Comparison of ENCODE assay signal across 8 cellular contexts in the genomic region with DNA sequence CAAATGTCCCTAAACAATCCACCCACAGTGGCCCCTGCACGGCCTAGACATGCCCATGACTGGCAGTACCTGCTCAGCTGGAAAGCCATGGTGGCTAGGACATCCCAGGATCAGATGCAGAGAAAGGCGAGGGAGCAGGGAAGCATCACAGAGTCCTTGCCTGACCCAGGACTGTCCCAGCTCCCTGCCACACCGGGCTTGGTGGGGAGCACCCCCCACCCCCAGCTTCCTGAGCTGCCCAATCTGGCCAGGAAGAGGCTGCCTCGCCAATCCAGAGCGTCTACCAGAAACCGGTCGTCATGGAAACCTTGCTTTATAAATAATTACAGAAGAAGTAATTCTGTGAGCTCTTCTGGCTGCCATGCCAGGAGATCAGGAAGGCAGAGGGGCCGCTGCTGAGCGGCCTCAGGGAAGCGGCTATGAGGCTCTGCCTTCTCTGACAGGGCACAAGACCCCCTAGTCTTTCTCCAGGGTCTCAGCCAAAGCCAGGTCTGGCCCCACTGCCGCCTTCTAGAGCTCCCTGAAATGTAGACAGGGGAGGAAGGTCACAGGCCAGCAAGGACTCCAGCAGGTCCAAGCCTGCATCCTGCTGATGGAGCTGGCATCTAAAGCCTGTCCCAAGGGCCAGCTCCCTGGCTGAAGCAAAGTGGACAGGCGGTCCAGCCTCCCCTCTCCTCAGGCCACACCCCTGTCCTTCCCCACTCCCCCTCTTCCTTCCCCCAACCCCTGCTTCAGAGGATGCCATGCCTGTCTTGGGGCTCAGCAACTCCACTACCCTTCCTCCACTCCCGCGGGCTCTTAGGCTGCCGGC. TPM values are rescaled to one million over a fixed set of nuclear protein-coding genes. Genes with fewer than 3 reads are reported as not detected.
DNase-seq lines count a peak whose midpoint lies in the region; ATAC-seq and TF ChIP-seq lines count a peak whose summit lies in the region.

No MANE protein-coding gene starts in this region.

- H2AFZ ChIP-seq in parathyroid adenoma, result peak overlapping the region; percentile 52

- H3K27ac ChIP-seq in esophagus muscularis mucosa (replicated peaks in 1 of 4), result peak overlapping the region; percentile 58 to 81 (median 76)
- H3K27ac ChIP-seq in parathyroid adenoma, result peak overlapping the region; percentile 59

- no peaks in the 10 kb centered on the region for H3K27me3 ChIP-seq in esophagus muscularis mucosa
- H3K27me3 ChIP-seq in parathyroid adenoma (ENCODE audit: control insufficient read depth, insufficient read depth, low read length), result no peaks in the 10 kb centered on the region

- H3K4me2 ChIP-seq in parathyroid adenoma (ENCODE audit: low read length), result no peak overlapping the region

- peak; percentile 20 for ATAC-seq in HG02970 (IDR thresholded peaks at IDR 0.05; ENCODE audit: low FRiP score, unreplicated experiment)

- POLR2A ChIA-PET in activated CD4-positive, alpha-beta memory T cell treated with anti-CD3 and anti-CD28 coated beads, Interleukin-2, amount 10 ng/mL, durations not matched to agents 7 days and 5 days (lab: Charles Lee), result interaction anchor here (0.8 to 4.4 kb wide), 6 partner anchors 10 to 123 kb away, joined by 3 to 34 read pairs (median 4); a partner anchor contains a TSS

- intact Hi-C loops in esophagus muscularis mucosa (cut with DNase I), result no loop called here

- H3K4me1 ChIP-seq in esophagus muscularis mucosa, result peaks cover 28 to 48% (median 42%) of the 10 kb centered on the region in 4 donors
- H3K4me1 ChIP-seq in parathyroid adenoma, result peaks cover 26% of the 10 kb centered on the region

- H3K9me3 Mint-ChIP-seq in activated CD4-positive, alpha-beta memory T cell treated with anti-CD3 and anti-CD28 coated beads, Interleukin-2, amount 10 ng/mL, durations not matched to agents 7 days and 5 days, result no peaks in the 10 kb centered on the region

- peak overlapping the region; percentile 58 for H3K4me3 Mint-ChIP-seq in activated CD4-positive, alpha-beta memory T cell treated with anti-CD3 and anti-CD28 coated beads, Interleukin-2, amount 10 ng/mL, durations not matched to agents 7 days and 5 days

- CTCF ChIA-PET in activated CD4-positive, alpha-beta memory T cell treated with anti-CD3 and anti-CD28 coated beads, Interleukin-2, amount 10 ng/mL, durations not matched to agents 7 days and 5 days (lab: Charles Lee), result interaction anchor here (0.8 to 4.2 kb wide), 10 partner anchors 10 to 112 kb away, joined by 3 to 37 read pairs (median 8); a partner anchor contains a TSS

- 32% methylated on average over 8 of the region's 15 CpGs for WGBS in esophagus muscularis mucosa

- no peak for TF ChIP-seq POLR2A in esophagus muscularis mucosa (IDR thresholded peaks at IDR 0.05; ENCODE audit: low read depth)

- no peaks in the 10 kb centered on the region for H3K79me2 ChIP-seq in parathyroid adenoma

- peaks cover 5% of the 10 kb centered on the region for H3K36me3 Mint-ChIP-seq in activated CD4-positive, alpha-beta memory T cell treated with anti-CD3 and anti-CD28 coated beads, Interleukin-2, amount 10 ng/mL, durations not matched to agents 7 days and 5 days (ENCODE audit: low read depth)

- H3K9me3 ChIP-seq in esophagus muscularis mucosa, result no peaks in the 10 kb centered on the region
- H3K9me3 ChIP-seq in parathyroid adenoma (ENCODE audit: control insufficient read depth, low read length), result no peaks in the 10 kb centered on the region

- peaks cover 44% of the 10 kb centered on the region for H3K4me1 Mint-ChIP-seq in activated CD4-positive, alpha-beta memory T cell treated with anti-CD3 and anti-CD28 coated beads, Interleukin-2, amount 10 ng/mL, durations not matched to agents 7 days and 5 days

- H3K9ac ChIP-seq in parathyroid adenoma, result no peak overlapping the region

- no peak for TF ChIP-seq EP300 in esophagus muscularis mucosa (IDR thresholded peaks at IDR 0.05)

- H3K27ac Mint-ChIP-seq in activated CD4-positive, alpha-beta memory T cell treated with anti-CD3 and anti-CD28 coated beads, Interleukin-2, amount 10 ng/mL, durations not matched to agents 7 days and 5 days, result peak overlapping the region; percentile 85

- H3K36me3 ChIP-seq in esophagus muscularis mucosa, result no peaks in the 10 kb centered on the region
- H3K36me3 ChIP-seq in parathyroid adenoma (ENCODE audit: control insufficient read depth, insufficient read depth, low read length), result no peaks in the 10 kb centered on the region

- H3K27me3 Mint-ChIP-seq in activated CD4-positive, alpha-beta memory T cell treated with anti-CD3 and anti-CD28 coated beads, Interleukin-2, amount 10 ng/mL, durations not matched to agents 7 days and 5 days, result no peaks in the 10 kb centered on the region

- DNase-seq in GM04504 (ENCODE audit: low read depth), result peak; percentile 48
- peak; percentile 59 for DNase-seq in activated CD4-positive, alpha-beta memory T cell treated with anti-CD3 and anti-CD28 coated beads, Interleukin-2, amount 10 ng/mL, durations not matched to agents 7 days and 5 days
- no peak for DNase-seq in esophagus muscularis mucosa (ENCODE audit: extremely low spot score)
- DNase-seq in NCI-H2107 treated with DMSO at 0.1 percent for 48 hours (lab: John Stamatoyannopoulos, UW; ENCODE audit: unreplicated experiment), result no peak
- no peak for DNase-seq in KG1 (lab: John Stamatoyannopoulos, UW)
- no peak for DNase-seq in DMS153 treated with DMSO at 0.1 percent for 48 hours (lab: John Stamatoyannopoulos, UW; ENCODE audit: unreplicated experiment)

- H3K4me3 ChIP-seq in esophagus muscularis mucosa, result peak overlapping the region in 2 of 4 donors; percentile 8 to 13
- no peak overlapping the region for H3K4me3 ChIP-seq in parathyroid adenoma (ENCODE audit: low read depth, low read length)

- TF ChIP-seq CTCF in esophagus muscularis mucosa (IDR thresholded peaks at IDR 0.05) (no peak), parathyroid adenoma (IDR thresholded peaks at IDR 0.05) (no peak)

RNA-seq across cellular contexts. Expression of a gene that starts 34.6 kb away (rescaled TPM):
- total RNA-seq in activated CD4-positive, alpha-beta memory T cell treated with anti-CD3 and anti-CD28 coated beads, Interleukin-2, amount 10 ng/mL, durations not matched to agents 7 days and 5 days, result 10 to 100 TPM; 56.8 to 58.6 TPM
- total RNA-seq in esophagus muscularis mucosa, result 10 to 100 TPM; 15.0 to 38.7 (median 28.6) TPM

Comparison
In these comparisons a context has a peak if more than half of its experiments do, and no peak if none do; other contexts are left out.
1. DNase-seq: peak in GM04504 (single experiment) and activated CD4-positive, alpha-beta memory T cell treated with anti-CD3 and anti-CD28 coated beads, Interleukin-2, amount 10 ng/mL, durations not matched to agents 7 days and 5 days (single experiment); none in esophagus muscularis mucosa (single experiment), NCI-H2107 treated with DMSO at 0.1 percent for 48 hours (single experiment), KG1 (single experiment) and DMS153 treated with DMSO at 0.1 percent for 48 hours (single experiment).